ENCODE assay signal across 9 cellular contexts in the genomic region with DNA sequence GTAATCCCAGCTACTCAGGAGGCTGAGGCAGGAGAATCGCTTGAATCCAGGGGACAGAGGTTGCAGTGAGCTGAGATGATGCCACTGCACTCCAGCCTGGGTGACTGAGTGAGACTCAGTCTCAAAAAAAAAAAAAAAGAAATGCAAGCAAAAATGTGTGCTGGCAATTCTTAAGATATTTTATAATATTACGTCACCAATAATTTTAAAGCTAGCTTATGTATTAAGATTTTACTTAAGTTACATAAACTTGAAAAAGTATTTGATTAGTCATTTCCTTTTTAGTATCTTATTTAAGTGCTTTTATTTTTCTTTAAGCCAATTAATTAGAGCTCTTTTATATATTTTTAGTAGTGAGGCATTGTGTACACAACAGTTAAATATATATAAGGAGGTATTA. TPM values are rescaled to one million over a fixed set of nuclear protein-coding genes. Genes with fewer than 3 reads are reported as not detected.
"Had no signal": no experiment of that assay in that cellular context is flagged by ENCODE, and none has a peak within 500 bp of the region (broad histone marks: within the 10 kb centered on the region; RNA-seq: fewer than 3 reads in every experiment).

No MANE protein-coding gene starts in this region.

RNA-seq across cellular contexts. Expression of a gene that starts 48.5 kb away (rescaled TPM):
- total RNA-seq: left lobe of liver; lung microvascular endothelial cell; mammary epithelial cell; mononuclear cell; myocyte; naive thymus-derived CD4-positive, alpha-beta T cell; naive thymus-derived CD8-positive, alpha-beta T cell had no signal
- polyA plus RNA-seq: immature natural killer cell; keratinocyte; mammary epithelial cell; naive thymus-derived CD4-positive, alpha-beta T cell; naive thymus-derived CD8-positive, alpha-beta T cell had no signal
